1 cellular context compared by ENCODE assay signal in the genomic region with DNA sequence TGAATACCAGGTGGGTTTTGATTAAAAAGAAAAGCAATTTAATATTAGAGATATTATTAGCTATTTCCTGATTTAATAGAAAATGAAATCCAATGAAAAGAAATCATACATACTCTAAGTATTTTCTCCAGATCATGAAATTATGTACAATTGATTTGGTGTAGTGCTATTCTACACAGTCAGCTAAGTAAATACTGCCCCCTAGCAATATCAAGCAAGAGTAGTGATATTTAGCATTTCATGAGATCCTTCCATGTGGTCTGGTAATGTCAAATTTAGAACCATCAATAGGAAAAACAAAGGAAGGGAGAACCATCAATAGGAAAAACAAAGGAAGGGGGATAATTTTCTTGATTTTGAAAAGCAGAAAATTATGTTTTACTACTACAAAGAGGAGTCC.
TF ChIP-seq lines count a peak whose summit lies in the region.

No MANE protein-coding gene starts in this region.

TF ChIP-seq in HCT116, 20 proteins besides CTCF, POLR2A, EP300 and RAD21 (continued from another document):
- TF ChIP-seq, protein P1, sequence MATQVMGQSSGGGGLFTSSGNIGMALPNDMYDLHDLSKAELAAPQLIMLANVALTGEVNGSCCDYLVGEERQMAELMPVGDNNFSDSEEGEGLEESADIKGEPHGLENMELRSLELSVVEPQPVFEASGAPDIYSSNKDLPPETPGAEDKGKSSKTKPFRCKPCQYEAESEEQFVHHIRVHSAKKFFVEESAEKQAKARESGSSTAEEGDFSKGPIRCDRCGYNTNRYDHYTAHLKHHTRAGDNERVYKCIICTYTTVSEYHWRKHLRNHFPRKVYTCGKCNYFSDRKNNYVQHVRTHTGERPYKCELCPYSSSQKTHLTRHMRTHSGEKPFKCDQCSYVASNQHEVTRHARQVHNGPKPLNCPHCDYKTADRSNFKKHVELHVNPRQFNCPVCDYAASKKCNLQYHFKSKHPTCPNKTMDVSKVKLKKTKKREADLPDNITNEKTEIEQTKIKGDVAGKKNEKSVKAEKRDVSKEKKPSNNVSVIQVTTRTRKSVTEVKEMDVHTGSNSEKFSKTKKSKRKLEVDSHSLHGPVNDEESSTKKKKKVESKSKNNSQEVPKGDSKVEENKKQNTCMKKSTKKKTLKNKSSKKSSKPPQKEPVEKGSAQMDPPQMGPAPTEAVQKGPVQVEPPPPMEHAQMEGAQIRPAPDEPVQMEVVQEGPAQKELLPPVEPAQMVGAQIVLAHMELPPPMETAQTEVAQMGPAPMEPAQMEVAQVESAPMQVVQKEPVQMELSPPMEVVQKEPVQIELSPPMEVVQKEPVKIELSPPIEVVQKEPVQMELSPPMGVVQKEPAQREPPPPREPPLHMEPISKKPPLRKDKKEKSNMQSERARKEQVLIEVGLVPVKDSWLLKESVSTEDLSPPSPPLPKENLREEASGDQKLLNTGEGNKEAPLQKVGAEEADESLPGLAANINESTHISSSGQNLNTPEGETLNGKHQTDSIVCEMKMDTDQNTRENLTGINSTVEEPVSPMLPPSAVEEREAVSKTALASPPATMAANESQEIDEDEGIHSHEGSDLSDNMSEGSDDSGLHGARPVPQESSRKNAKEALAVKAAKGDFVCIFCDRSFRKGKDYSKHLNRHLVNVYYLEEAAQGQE (IDR thresholded peaks at IDR 0.05; ENCODE audit: low read depth) = no peak
- no peak for TF ChIP-seq EZH2 (IDR thresholded peaks at IDR 0.05)
- TF ChIP-seq, protein P2, sequence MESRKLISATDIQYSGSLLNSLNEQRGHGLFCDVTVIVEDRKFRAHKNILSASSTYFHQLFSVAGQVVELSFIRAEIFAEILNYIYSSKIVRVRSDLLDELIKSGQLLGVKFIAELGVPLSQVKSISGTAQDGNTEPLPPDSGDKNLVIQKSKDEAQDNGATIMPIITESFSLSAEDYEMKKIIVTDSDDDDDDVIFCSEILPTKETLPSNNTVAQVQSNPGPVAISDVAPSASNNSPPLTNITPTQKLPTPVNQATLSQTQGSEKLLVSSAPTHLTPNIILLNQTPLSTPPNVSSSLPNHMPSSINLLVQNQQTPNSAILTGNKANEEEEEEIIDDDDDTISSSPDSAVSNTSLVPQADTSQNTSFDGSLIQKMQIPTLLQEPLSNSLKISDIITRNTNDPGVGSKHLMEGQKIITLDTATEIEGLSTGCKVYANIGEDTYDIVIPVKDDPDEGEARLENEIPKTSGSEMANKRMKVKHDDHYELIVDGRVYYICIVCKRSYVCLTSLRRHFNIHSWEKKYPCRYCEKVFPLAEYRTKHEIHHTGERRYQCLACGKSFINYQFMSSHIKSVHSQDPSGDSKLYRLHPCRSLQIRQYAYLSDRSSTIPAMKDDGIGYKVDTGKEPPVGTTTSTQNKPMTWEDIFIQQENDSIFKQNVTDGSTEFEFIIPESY (IDR thresholded peaks at IDR 0.05; ENCODE audit: extremely low read depth, insufficient replicate concordance, low read length) = no peak
TF ChIP-seq in HCT116: peak in this region for 0.
